Comparison of ENCODE assay signal across 18 cellular contexts in the genomic region with DNA sequence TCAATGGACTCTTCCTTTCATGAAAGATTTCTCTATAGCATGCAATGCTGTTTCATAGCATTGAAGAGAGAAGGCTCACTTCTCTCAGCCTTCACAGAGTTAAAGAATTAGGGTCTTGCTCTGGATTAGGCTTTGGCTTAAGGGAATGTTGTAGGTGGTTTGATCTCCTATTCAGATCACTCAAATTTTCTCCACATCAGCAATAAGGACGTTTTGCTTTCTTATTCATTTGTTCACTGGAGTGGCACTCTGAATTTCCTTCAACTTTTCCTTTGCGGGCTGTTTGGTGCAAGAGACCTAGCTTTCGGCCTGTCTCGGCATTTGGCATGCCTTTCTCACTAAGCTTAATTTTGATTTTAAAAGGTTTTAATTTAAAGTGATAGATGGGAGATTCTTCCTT.
DNase-seq lines count a peak whose midpoint lies in the region; ATAC-seq, FAIRE-seq and TF ChIP-seq lines count a peak whose summit lies in the region.
"Had no signal": no experiment of that assay in that cellular context is flagged by ENCODE, and none has a peak within 500 bp of the region (broad histone marks: within the 10 kb centered on the region; RNA-seq: fewer than 3 reads in every experiment).

No MANE protein-coding gene starts in this region.

- POLR2A ChIA-PET in HepG2 (lab: Yijun Ruan, JAX), result no interaction called here

- peaks cover 4 to 15% (median 14%) of the 10 kb centered on the region in 3 donors for H3K36me3 Mint-ChIP-seq in immature natural killer cell

- intact Hi-C loops in HepG2 (cut with micrococcal nuclease; ENCODE audit: unreplicated experiment) (no loop called here), right lobe of liver (cut with DNase I) (no loop called here), aorta (cut with DNase I) (no loop called here)

- TF ChIP-seq RAD21 in HepG2 (CRISPR knock-in tag; IDR thresholded peaks at IDR 0.05), result no peak

- H3K9me2 ChIP-seq in GM23248 (ENCODE audit: insufficient read depth), result no peaks in the 10 kb centered on the region
- H3K9me2 ChIP-seq in MM.1S (replicated peaks; ENCODE audit: insufficient read depth, low read length), result no peaks in the 10 kb centered on the region

- no peaks in the 10 kb centered on the region for H3K9me3 Mint-ChIP-seq in immature natural killer cell

- H3K4me1 ChIP-seq in HepG2 (ENCODE audit: insufficient read depth, low read length), result no peaks in the 10 kb centered on the region
- H3K4me1 ChIP-seq in right lobe of liver, result no peaks in the 10 kb centered on the region
- peaks cover 95% of the 10 kb centered on the region for H3K4me1 ChIP-seq in GM23248 (ENCODE audit: insufficient read depth)
- H3K4me1 ChIP-seq in subcutaneous abdominal adipose tissue (ENCODE audit: control insufficient read depth in 5 of 5, insufficient read depth in 5 of 5, low read length in 5 of 5), result peaks cover 0 to 45% (median 37%) of the 10 kb centered on the region in 5 donors
- peaks cover 28% of the 10 kb centered on the region for H3K4me1 ChIP-seq in MM.1S (ENCODE audit: low read length)
- peaks cover 0 to 7% of the 10 kb centered on the region in 2 donors for H3K4me1 ChIP-seq in aorta (ENCODE audit: control insufficient read depth in 1 of 2, insufficient read depth in 2 of 2, low read length in 2 of 2)
- H3K4me1 ChIP-seq: HAP-1 had no signal

- no peak overlapping the region for H3K4me2 ChIP-seq in HepG2 (ENCODE audit: low read depth, low read length)
- H3K4me2 ChIP-seq in GM23248 (ENCODE audit: unreplicated experiment), result no peak overlapping the region
- no peak overlapping the region for H3K4me2 ChIP-seq in MM.1S (ENCODE audit: low read depth, low read length)

- H3F3A ChIP-seq in GM23248 (ENCODE audit: insufficient read depth) (peaks cover 96% of the 10 kb centered on the region), MM.1S (ENCODE audit: insufficient read depth, low read length) (peaks cover 14% of the 10 kb centered on the region)

- H3K27me3 ChIP-seq in HepG2 (ENCODE audit: control insufficient read depth in 1 of 2, insufficient read depth in 2 of 2, low read length in 2 of 2), result no peaks in the 10 kb centered on the region
- H3K27me3 ChIP-seq in right lobe of liver, result no peaks in the 10 kb centered on the region
- H3K27me3 ChIP-seq in GM23248 (replicated peaks; ENCODE audit: insufficient read depth), result no peaks in the 10 kb centered on the region
- H3K27me3 ChIP-seq in subcutaneous abdominal adipose tissue (ENCODE audit: control insufficient read depth in 5 of 5, insufficient read depth in 4 of 5, low read length in 5 of 5), result no peaks in the 10 kb centered on the region
- H3K27me3 ChIP-seq in MM.1S (replicated peaks; ENCODE audit: insufficient read depth, low read length), result no peaks in the 10 kb centered on the region
- H3K27me3 ChIP-seq in aorta (ENCODE audit: control insufficient read depth in 1 of 2, insufficient read depth in 2 of 2, low read length in 1 of 2), result no peaks in the 10 kb centered on the region

- TF ChIP-seq CTCF in HepG2 (CRISPR knock-in tag; IDR thresholded peaks at IDR 0.05), result no peak
- no peak for TF ChIP-seq CTCF in right lobe of liver (IDR thresholded peaks at IDR 0.05)
- no peak for TF ChIP-seq CTCF in MM.1S (IDR thresholded peaks at IDR 0.05; ENCODE audit: low read length)

- H3K36me3 ChIP-seq in HepG2 (replicated peaks in 1 of 2; ENCODE audit: control insufficient read depth in 1 of 2, insufficient read depth in 2 of 2, low read length in 2 of 2), result peaks cover 8 to 25% of the 10 kb centered on the region in 2 experiments; a peak in 4 of 5 replicates
- H3K36me3 ChIP-seq in right lobe of liver, result no peaks in the 10 kb centered on the region
- H3K36me3 ChIP-seq in GM23248 (ENCODE audit: low read depth), result peaks cover 17% of the 10 kb centered on the region
- peaks cover 0 to 4% (median 2%) of the 10 kb centered on the region in 5 donors for H3K36me3 ChIP-seq in subcutaneous abdominal adipose tissue (ENCODE audit: control insufficient read depth in 5 of 5, insufficient read depth in 5 of 5, low read length in 5 of 5)
- H3K36me3 ChIP-seq in MM.1S (replicated peaks; ENCODE audit: insufficient read depth, low read length), result no peaks in the 10 kb centered on the region
- no peaks in the 10 kb centered on the region for H3K36me3 ChIP-seq in aorta (ENCODE audit: control insufficient read depth in 1 of 2, insufficient read depth in 2 of 2, low read length in 1 of 2)
- H3K36me3 ChIP-seq: HAP-1 had no signal

- TF ChIP-seq EP300 in HepG2 (IDR thresholded peaks at IDR 0.05; ENCODE audit: low read depth in 2 of 2, low read length in 2 of 2) (no peak), HepG2 (CRISPR knock-in tag; IDR thresholded peaks at IDR 0.05; ENCODE audit: borderline replicate concordance) (no peak)

- H3K27ac ChIP-seq in HepG2 (ENCODE audit: extremely low read length, insufficient read depth, low read length) (no peak overlapping the region), right lobe of liver (no peak overlapping the region), GM23248 (peak overlapping the region; percentile 88), subcutaneous abdominal adipose tissue (ENCODE audit: low read depth, low read length) (peak overlapping the region; percentile 55), MM.1S (ENCODE audit: low read length) (no peak overlapping the region), aorta (ENCODE audit: low read depth in 1 of 2, low read length in 2 of 2) (no peak overlapping the region)
- H3K27ac ChIP-seq: C4-2B, HL-60 had no signal

- no peak for DNase-seq in HepG2 (ENCODE audit: low spot score)
- no peak for DNase-seq in right lobe of liver
- DNase-seq in GM23248, result no peak
- DNase-seq in immature natural killer cell, result no peak
- DNase-seq in MM.1S, result no peak
- no peak for DNase-seq in aorta
- DNase-seq in DMS 273 (lab: John Stamatoyannopoulos, UW; ENCODE audit: unreplicated experiment), result no peak
- DNase-seq: 8988T; ACHN; CD4-positive, alpha-beta memory T cell; DMS79 treated with DMSO at 0.1 percent for 48 hours; GF-D8; KBM-7 had no signal

- in situ Hi-C loops in HepG2 (cut with HindIII; ENCODE audit: extremely low pct_ligation_motif_present, low pct_unique_long_range_greater_than_20kb), result no loop called here
- in situ Hi-C loops in GM23248 (cut with MboI), result no loop called here

- CTCF ChIA-PET in HepG2 (lab: Yijun Ruan, JAX; ENCODE audit: low intra/inter-chr PET ratio, low total read pairs), result no interaction called here

- H3K4me3 Mint-ChIP-seq in immature natural killer cell, result no peak overlapping the region
- H3K4me3 Mint-ChIP-seq: IgD-negative memory B cell had no signal

- TF ChIP-seq POLR2A in HepG2 (IDR thresholded peaks at IDR 0.05; ENCODE audit: insufficient read depth in 1 of 2, low read depth in 2 of 2, low read length in 2 of 2) (no peak), right lobe of liver (IDR thresholded peaks at IDR 0.05) (no peak)

- no peak overlapping the region for H3K9ac ChIP-seq in HepG2 (ENCODE audit: insufficient read depth, low read depth, low read length)
- no peak overlapping the region for H3K9ac ChIP-seq in GM23248
- no peak overlapping the region for H3K9ac ChIP-seq in subcutaneous abdominal adipose tissue (ENCODE audit: low read length in 5 of 5)
- no peak overlapping the region for H3K9ac ChIP-seq in MM.1S (ENCODE audit: low read length)

- FAIRE-seq in HepG2 (lab: Jason Lieb, UNC), result no peak

- H4K20me1 ChIP-seq in HepG2 (ENCODE audit: insufficient read depth, low read length), result no peaks in the 10 kb centered on the region; the same call in 1 of the 2 replicates
- H4K20me1 ChIP-seq in GM23248 (ENCODE audit: insufficient read depth), result peaks cover 11% of the 10 kb centered on the region; the same call in 1 of the 2 replicates
- no peaks in the 10 kb centered on the region for H4K20me1 ChIP-seq in MM.1S (ENCODE audit: insufficient read depth, low read length)

- ATAC-seq in HepG2 (no peak), right lobe of liver (no peak), aorta (ENCODE audit: low FRiP score) (no peak)

- peaks cover 75 to 95% of the 10 kb centered on the region in 2 donors for H3K4me1 Mint-ChIP-seq in immature natural killer cell

- BruUV-seq in HepG2 (replicated peaks; lab: Mats Ljungman, UMichigan), result no TSS peak

- H3K9me3 ChIP-seq in HepG2 (ENCODE audit: low read length) (no peaks in the 10 kb centered on the region), right lobe of liver (no peaks in the 10 kb centered on the region), GM23248 (ENCODE audit: low read depth) (no peaks in the 10 kb centered on the region), subcutaneous abdominal adipose tissue (ENCODE audit: control insufficient read depth in 5 of 5, low read length in 5 of 5) (no peaks in the 10 kb centered on the region), MM.1S (replicated peaks; ENCODE audit: insufficient read depth, low read length) (no peaks in the 10 kb centered on the region), aorta (ENCODE audit: control insufficient read depth, low read length) (no peaks in the 10 kb centered on the region)
- H3K9me3 ChIP-seq: HAP-1 had no signal

- 93% methylated on average over 4 of the region's 4 CpGs for WGBS in HepG2 (ENCODE audit: low lambda C conversion rate)
- 76% methylated on average over 4 of the region's 4 CpGs for WGBS in right lobe of liver (ENCODE audit: insufficient coverage, low coverage, low lambda C conversion rate, missing lambda C conversion rate)
- 31 to 34% methylated on average over 4 of the region's 4 CpGs for WGBS in GM23248 (ENCODE audit: low coverage in 1 of 2, low lambda C conversion rate in 2 of 2, missing lambda C conversion rate in 2 of 2), 2 experiments
- WGBS in aorta, 2 donors, result 57 to 61% methylated on average over 4 of the region's 4 CpGs

- H3K27ac Mint-ChIP-seq in immature natural killer cell, result peak overlapping the region in 4 of 6 donors; percentile 2 to 55 (median 45)
- H3K27ac Mint-ChIP-seq: IgD-negative memory B cell had no signal

- H3K4me3 ChIP-seq in HepG2 (replicated peaks in 1 of 3; ENCODE audit: insufficient read depth in 1 of 3, low read depth in 2 of 3, low read length in 3 of 3) (no peak overlapping the region), right lobe of liver (no peak overlapping the region), GM23248 (no peak overlapping the region), subcutaneous abdominal adipose tissue (ENCODE audit: low read depth in 1 of 5, low read length in 5 of 5) (no peak overlapping the region), MM.1S (ENCODE audit: low read length) (no peak overlapping the region), aorta (ENCODE audit: low read length in 2 of 2) (no peak overlapping the region)
- H3K4me3 ChIP-seq: HAP-1 had no signal

- H2AFZ ChIP-seq in HepG2 (ENCODE audit: low read length) (no peak overlapping the region), GM23248 (no peak overlapping the region), MM.1S (ENCODE audit: low read length) (no peak overlapping the region)

- H3K27me3 Mint-ChIP-seq in immature natural killer cell (ENCODE audit: low read depth in 3 of 3), result no peaks in the 10 kb centered on the region
- H3K27me3 Mint-ChIP-seq: CD4-positive, alpha-beta memory T cell; IgD-negative memory B cell had no signal

- H3K79me2 ChIP-seq in HepG2 (ENCODE audit: insufficient read depth, low read length) (peaks cover 3% of the 10 kb centered on the region), GM23248 (ENCODE audit: insufficient read depth) (peaks cover 100% of the 10 kb centered on the region), MM.1S (ENCODE audit: low read length) (peaks cover 24% of the 10 kb centered on the region)

TF ChIP-seq in HepG2, 621 proteins besides CTCF, POLR2A, EP300 and RAD21 (continues in another document):
- TF ChIP-seq KDM4B (CRISPR knock-in tag; IDR thresholded peaks at IDR 0.05) (no peak), MAFF (IDR thresholded peaks at IDR 0.05; ENCODE audit: low read depth, low read length) (peak; percentile 42)

Comparison
In these comparisons a context has a peak if more than half of its experiments do, and no peak if none do; other contexts are left out.
1. H3K27ac ChIP-seq: peak in GM23248 (single experiment) and subcutaneous abdominal adipose tissue (single experiment); none in HepG2 (single experiment), right lobe of liver (0 of 3), MM.1S (single experiment) and aorta (0 of 2).